26 cellular contexts compared by ENCODE assay signal in genomic region chr3:42115223-42115622, GRCh38. TPM values are rescaled to one million over a fixed set of nuclear protein-coding genes. Genes with fewer than 3 reads are reported as not detected.
DNase-seq lines count a peak whose midpoint lies in the region; ATAC-seq and TF ChIP-seq lines count a peak whose summit lies in the region.
"Had no signal": no experiment of that assay in that cellular context is flagged by ENCODE, and none has a peak within 500 bp of the region (broad histone marks: within the 10 kb centered on the region; RNA-seq: fewer than 3 reads in every experiment).

No MANE protein-coding gene starts in this region.

- peak; percentile 3 for DNase-seq in activated effector memory CD4-positive, alpha-beta T cell treated with anti-CD3 and anti-CD28 coated beads, Interleukin-2, amount 50 U/mL, for 16 hours
- DNase-seq in activated effector memory CD4-positive, alpha-beta T cell treated with Interleukin-2 at 50 U/mL for 16 hours: no peak
- DNase-seq in heart left ventricle: peak in 3 of 5 donors; percentile 45 to 72 (median 51)
- peak; percentile 15 for DNase-seq in mesendoderm
- DNase-seq in central memory CD4-positive, alpha-beta T cell: no peak
- no peak for DNase-seq in naive thymus-derived CD4-positive, alpha-beta T cell
- no peak for DNase-seq in C1 segment of cervical spinal cord (lab: John Stamatoyannopoulos, UW)
- DNase-seq: activated CD4-positive, alpha-beta T cell treated with anti-CD3 and anti-CD28 coated beads for 1 hour; activated naive CD4-positive, alpha-beta T cell treated with anti-CD3 and anti-CD28 coated beads for 36 hours; activated T-cell treated with anti-CD3 and anti-CD28 coated beads, Interleukin-2, amount 50 U/mL, for 1 hour; AML-193; cerebellar nuclear complex; COR-L47; DMS79 treated with DMSO at 0.1 percent for 48 hours; foreskin melanocyte; Karpas-422; NCI-H1694 treated with DMSO at 0.1 percent for 48 hours; ovary; stimulated activated naive CD4-positive, alpha-beta T cell; T1000 had no signal

- no peak overlapping the region for H3K9ac ChIP-seq in mesendoderm (ENCODE audit: low read length)

- no peak overlapping the region for H3K56ac ChIP-seq in mesendoderm (ENCODE audit: low read length)

- no peak overlapping the region for H3K27ac Mint-ChIP-seq in naive thymus-derived CD4-positive, alpha-beta T cell
- H3K27ac Mint-ChIP-seq: activated naive CD4-positive, alpha-beta T cell treated with anti-CD3 and anti-CD28 coated beads for 36 hours; mesothelial cell of epicardium; nephron had no signal

- H3K9me3 Mint-ChIP-seq in naive thymus-derived CD4-positive, alpha-beta T cell: no peaks in the 10 kb centered on the region
- H3K9me3 Mint-ChIP-seq: activated naive CD4-positive, alpha-beta T cell treated with anti-CD3 and anti-CD28 coated beads for 36 hours; mesothelial cell of epicardium; nephron had no signal

- H3K4me3 Mint-ChIP-seq in naive thymus-derived CD4-positive, alpha-beta T cell: no peak overlapping the region
- H3K4me3 Mint-ChIP-seq: activated naive CD4-positive, alpha-beta T cell treated with anti-CD3 and anti-CD28 coated beads for 36 hours; mesothelial cell of epicardium; nephron had no signal

- no peak overlapping the region for H2BK5ac ChIP-seq in mesendoderm (ENCODE audit: low read length)

- H3K23ac ChIP-seq in mesendoderm (ENCODE audit: low read length): no peak overlapping the region

- H3K4me1 ChIP-seq in heart left ventricle (peaks cover 0 to 68% (median 49%) of the 10 kb centered on the region in 12 donors), mesendoderm (ENCODE audit: control insufficient read depth, low read depth, low read length) (no peaks in the 10 kb centered on the region)
- H3K4me1 ChIP-seq in naive thymus-derived CD4-positive, alpha-beta T cell (ENCODE audit: control insufficient read depth in 2 of 2, insufficient read depth in 2 of 2, low read length in 2 of 2): no peaks in the 10 kb centered on the region

- H2BK15ac ChIP-seq in mesendoderm (replicated peaks; ENCODE audit: low read depth): no peak overlapping the region

- no peak overlapping the region for H3K18ac ChIP-seq in mesendoderm (ENCODE audit: low read length)

- H3K9me3 ChIP-seq in heart left ventricle: no peaks in the 10 kb centered on the region
- H3K9me3 ChIP-seq in naive thymus-derived CD4-positive, alpha-beta T cell (ENCODE audit: control insufficient read depth in 2 of 3, low read length in 3 of 3): no peaks in the 10 kb centered on the region
- H3K9me3 ChIP-seq: ovary, thoracic aorta had no signal

- H2AK5ac ChIP-seq in mesendoderm (ENCODE audit: low read length): no peak overlapping the region

- H3K4ac ChIP-seq in mesendoderm (ENCODE audit: low read depth, low read length): no peak overlapping the region

- intact Hi-C loops in heart left ventricle (cut with DNase I): loop anchor here in 7 of 10 donors (5.0 to 10.0 kb wide), 3 partner anchors 77 to 330 kb away; no protein-coding TSS in a partner anchor
- intact Hi-C loops in naive thymus-derived CD4-positive, alpha-beta T cell (cut with micrococcal nuclease): no loop called here

- H3K27ac ChIP-seq in heart left ventricle (peak overlapping the region in 6 of 12 donors; percentile 11 to 61 (median 44)), mesendoderm (ENCODE audit: low read depth, low read length) (no peak overlapping the region)
- no peak overlapping the region for H3K27ac ChIP-seq in naive thymus-derived CD4-positive, alpha-beta T cell (ENCODE audit: low read depth, low read length)
- H3K27ac ChIP-seq: 22Rv1, ovary, thoracic aorta had no signal

- H3K27me3 Mint-ChIP-seq in naive thymus-derived CD4-positive, alpha-beta T cell: no peaks in the 10 kb centered on the region

- peaks cover 0 to 7% (median 0%) of the 10 kb centered on the region in 5 donors for H3K36me3 Mint-ChIP-seq in naive thymus-derived CD4-positive, alpha-beta T cell
- H3K36me3 Mint-ChIP-seq: mesothelial cell of epicardium had no signal

- TF ChIP-seq CTCF in heart left ventricle (IDR thresholded peaks at IDR 0.05): no peak

- ATAC-seq in heart left ventricle (peak in 3 of 4 donors; percentile 55 to 63 (median 58)), HG02678 (IDR thresholded peaks at IDR 0.05; ENCODE audit: unreplicated experiment) (no peak)
- no peak for ATAC-seq in naive thymus-derived CD4-positive, alpha-beta T cell

- no peaks in the 10 kb centered on the region for H3K79me1 ChIP-seq in mesendoderm (ENCODE audit: low read length)

- peaks cover 0 to 19% (median 8%) of the 10 kb centered on the region in 7 donors for H3K4me1 Mint-ChIP-seq in naive thymus-derived CD4-positive, alpha-beta T cell

- POLR2A ChIA-PET in naive thymus-derived CD4-positive, alpha-beta T cell (lab: Charles Lee): no interaction called here

- WGBS in heart left ventricle, 4 donors: 43 to 82% (median 70%) methylated on average over 13 of the region's 13 CpGs
- no CpG with 5 or more reads among the region's 13 CpGs for WGBS in mesendoderm (ENCODE audit: extremely low coverage, insufficient coverage, low lambda C conversion rate)

- H4K5ac ChIP-seq in mesendoderm (ENCODE audit: low read length): no peak overlapping the region

- H4K8ac ChIP-seq in mesendoderm (ENCODE audit: low read depth, low read length): no peak overlapping the region

- no peak overlapping the region for H2BK120ac ChIP-seq in mesendoderm (ENCODE audit: low read depth, low read length)

- no peak overlapping the region for H3K4me2 ChIP-seq in mesendoderm (ENCODE audit: low read length)

- CTCF ChIA-PET in naive thymus-derived CD4-positive, alpha-beta T cell (lab: Charles Lee): no interaction called here

- H3K27me3 ChIP-seq in heart left ventricle (no peaks in the 10 kb centered on the region), mesendoderm (ENCODE audit: insufficient read depth, low read length, poor library complexity) (no peaks in the 10 kb centered on the region)
- H3K27me3 ChIP-seq in naive thymus-derived CD4-positive, alpha-beta T cell (ENCODE audit: control insufficient read depth in 2 of 2, insufficient read depth in 2 of 2, low read length in 2 of 2): no peaks in the 10 kb centered on the region
- H3K27me3 ChIP-seq: ovary had no signal

- TF ChIP-seq POLR2A in heart left ventricle (IDR thresholded peaks at IDR 0.05): no peak

- H3K36me3 ChIP-seq in heart left ventricle (no peaks in the 10 kb centered on the region), mesendoderm (ENCODE audit: control insufficient read depth, insufficient read depth, low read length) (no peaks in the 10 kb centered on the region)
- H3K36me3 ChIP-seq in naive thymus-derived CD4-positive, alpha-beta T cell (ENCODE audit: control insufficient read depth in 2 of 3, insufficient read depth in 3 of 3, low read length in 3 of 3): no peaks in the 10 kb centered on the region
- H3K36me3 ChIP-seq: ovary, thoracic aorta had no signal

- no peak overlapping the region for H3K4me3 ChIP-seq in heart left ventricle
- no peak overlapping the region for H3K4me3 ChIP-seq in mesendoderm (ENCODE audit: low read length)
- H3K4me3 ChIP-seq in naive thymus-derived CD4-positive, alpha-beta T cell (ENCODE audit: low read length): no peak overlapping the region
- H3K4me3 ChIP-seq: ovary, skin epidermis, thoracic aorta had no signal

- no peaks in the 10 kb centered on the region for H3K79me2 ChIP-seq in mesendoderm (ENCODE audit: control insufficient read depth, insufficient read depth, low read length)

RNA-seq across cellular contexts. Expression of gene TRAK1, which starts 24.1 kb away (rescaled TPM):
- 100 to 1,000 TPM; 149 to 364 (median 272) TPM for total RNA-seq in heart left ventricle
- 10 to 100 TPM; 53.3 to 76.3 TPM for polyA plus RNA-seq in heart left ventricle
- 20.1 TPM for polyA plus RNA-seq in mesendoderm (2013, experiment 1 of 2)
- 19.9 TPM for polyA plus RNA-seq in mesendoderm (2013, experiment 2 of 2)
- 10 to 100 TPM; 13.2 to 30.4 (median 20.4) TPM for total RNA-seq in naive thymus-derived CD4-positive, alpha-beta T cell
- polyA plus RNA-seq in naive thymus-derived CD4-positive, alpha-beta T cell: 1 to 10 TPM; 4.8 to 5.8 TPM

Comparison
In these comparisons a context has a peak if more than half of its experiments do, and no peak if none do; other contexts are left out.
1. DNase-seq: peak in activated effector memory CD4-positive, alpha-beta T cell treated with anti-CD3 and anti-CD28 coated beads, Interleukin-2, amount 50 U/mL, for 16 hours (single experiment), heart left ventricle (3 of 5) and mesendoderm (single experiment); none in activated effector memory CD4-positive, alpha-beta T cell treated with Interleukin-2 at 50 U/mL for 16 hours (single experiment), central memory CD4-positive, alpha-beta T cell (single experiment), naive thymus-derived CD4-positive, alpha-beta T cell (0 of 9) and C1 segment of cervical spinal cord (0 of 14).
2. ATAC-seq: peak in heart left ventricle (3 of 4); none in naive thymus-derived CD4-positive, alpha-beta T cell (single experiment) and HG02678 (single experiment).
3. RNA of gene TRAK1, which starts 24.1 kb away (total RNA-seq): 149 to 364 TPM in heart left ventricle; 13.2 to 30.4 TPM in naive thymus-derived CD4-positive, alpha-beta T cell; every median in the first group is over 4 times any median in the second.
4. intact Hi-C loops: an anchor here in heart left ventricle (5.0 to 10.0 kb wide); none called in naive thymus-derived CD4-positive, alpha-beta T cell.